In genomic region chr13:60431108-60431700, GRCh38 we compare ENCODE assay signal across 8 cellular contexts. TPM values are rescaled to one million over a fixed set of nuclear protein-coding genes. Genes with fewer than 3 reads are reported as not detected.
DNase-seq lines count a peak whose midpoint lies in the region; TF ChIP-seq lines count a peak whose summit lies in the region.

No MANE protein-coding gene starts in this region.

- H3K27ac Mint-ChIP-seq in HFFc6 = no peak overlapping the region

- H3F3A ChIP-seq in MM.1S (ENCODE audit: insufficient read depth, low read length) (peaks cover 2% of the 10 kb centered on the region; the same call in 1 of the 2 replicates), neural cell (ENCODE audit: insufficient read depth, low read length, poor library complexity, severe bottlenecking) (no peaks in the 10 kb centered on the region)

- no peaks in the 10 kb centered on the region for H3K36me3 Mint-ChIP-seq in HFFc6 (ENCODE audit: low read depth)

- no peaks in the 10 kb centered on the region for H3K36me3 ChIP-seq in MM.1S (replicated peaks; ENCODE audit: insufficient read depth, low read length)
- peaks cover 5% of the 10 kb centered on the region; the same call in 1 of the 2 replicates for H3K36me3 ChIP-seq in SK-N-MC (ENCODE audit: insufficient read depth, low read length)
- no peaks in the 10 kb centered on the region for H3K36me3 ChIP-seq in neural cell (ENCODE audit: insufficient read depth, low read length)

- no peaks in the 10 kb centered on the region for H3K27me3 Mint-ChIP-seq in HFFc6 (ENCODE audit: insufficient read depth)

- in situ Hi-C loops in ACHN (cut with HindIII; ENCODE audit: low pct_ligation_motif_present, low pct_unique_long_range_greater_than_20kb, low sequenced_read_pairs) = no loop called here

- H3K79me2 ChIP-seq in MM.1S (ENCODE audit: low read length) = no peaks in the 10 kb centered on the region
- no peaks in the 10 kb centered on the region for H3K79me2 ChIP-seq in neural cell (replicated peaks; ENCODE audit: insufficient read depth, low read length)

- H3K4me1 ChIP-seq in MM.1S (ENCODE audit: low read length) = peaks cover 7% of the 10 kb centered on the region; the same call in 1 of the 2 replicates

- no peak overlapping the region for H3K4me2 ChIP-seq in MM.1S (ENCODE audit: low read depth, low read length)
- no peak overlapping the region for H3K4me2 ChIP-seq in neural cell (ENCODE audit: low read length)

- H3K27me3 ChIP-seq in MM.1S (replicated peaks; ENCODE audit: insufficient read depth, low read length) (no peaks in the 10 kb centered on the region), neural cell (ENCODE audit: insufficient read depth, low read depth, low read length) (no peaks in the 10 kb centered on the region)

- no peak for TF ChIP-seq EP300 in neural cell (conservative IDR thresholded peaks at IDR 0.05; ENCODE audit: poor library complexity, severe bottlenecking)

- H3K9me3 ChIP-seq in MM.1S (replicated peaks; ENCODE audit: insufficient read depth, low read length) (no peaks in the 10 kb centered on the region), SK-N-MC (ENCODE audit: low read depth, low read length) (no peaks in the 10 kb centered on the region; the same call in 1 of the 2 replicates), neural cell (ENCODE audit: low read length) (no peaks in the 10 kb centered on the region)

- H3K27ac ChIP-seq in MM.1S (ENCODE audit: low read length) (no peak overlapping the region), SK-N-MC (peak overlapping the region; percentile 91), neural cell (ENCODE audit: low read length) (no peak overlapping the region)

- peak; percentile 77 for TF ChIP-seq CTCF in GM12873 (IDR thresholded peaks at IDR 0.05; ENCODE audit: insufficient read depth, low read depth, low read length, missing control alignments)
- TF ChIP-seq CTCF in HFFc6 (IDR thresholded peaks at IDR 0.05) = peak; percentile 93
- TF ChIP-seq CTCF in MM.1S (IDR thresholded peaks at IDR 0.05; ENCODE audit: low read length) = peak; percentile 64
- TF ChIP-seq CTCF in neural cell (IDR thresholded peaks at IDR 0.05; ENCODE audit: poor library complexity, severe bottlenecking) = peak; percentile 88

- H3K9ac ChIP-seq in MM.1S (ENCODE audit: low read length) (no peak overlapping the region), SK-N-MC (ENCODE audit: insufficient read length) (peak overlapping the region; percentile 74), neural cell (ENCODE audit: low read length) (no peak overlapping the region)

- no peaks in the 10 kb centered on the region; the same call in 1 of the 2 replicates for H3K4me1 Mint-ChIP-seq in HFFc6 (ENCODE audit: low read depth)

- TF ChIP-seq RAD21 in neural cell (conservative IDR thresholded peaks at IDR 0.05) = peak; percentile 92

- no peaks in the 10 kb centered on the region for H3K9me3 Mint-ChIP-seq in HFFc6

- H3K9me2 ChIP-seq in MM.1S (replicated peaks; ENCODE audit: insufficient read depth, low read length) (no peaks in the 10 kb centered on the region), neural cell (ENCODE audit: insufficient read depth, low read length) (no peaks in the 10 kb centered on the region)

- no peak overlapping the region for H2AFZ ChIP-seq in MM.1S (ENCODE audit: low read length)
- no peak overlapping the region for H2AFZ ChIP-seq in neural cell (ENCODE audit: low read depth, low read length)

- H3K4me3 ChIP-seq in MM.1S (ENCODE audit: low read length) (no peak overlapping the region), SK-N-MC (peak overlapping the region; percentile 52), neural cell (ENCODE audit: low read length) (no peak overlapping the region)

- no peak overlapping the region for H3K4me3 Mint-ChIP-seq in HFFc6

- DNase-seq in ACHN (peak; percentile 62), HFFc6 (peak; percentile 54), MM.1S (peak; percentile 62), SK-N-MC (ENCODE audit: low read depth, low spot score) (peak; percentile 88), fibroblast of gingiva (ENCODE audit: low read depth) (peak; percentile 63), ureter (ENCODE audit: low spot score) (no peak)

- H4K20me1 ChIP-seq in MM.1S (ENCODE audit: insufficient read depth, low read length) (no peaks in the 10 kb centered on the region), neural cell (ENCODE audit: insufficient read depth) (no peaks in the 10 kb centered on the region)

TF ChIP-seq in neural cell, 6 proteins besides CTCF, POLR2A, EP300 and RAD21:
- TF ChIP-seq REST (IDR thresholded peaks at IDR 0.05; ENCODE audit: borderline replicate concordance) (no peak), SMC3 (conservative IDR thresholded peaks at IDR 0.05; ENCODE audit: poor library complexity) (peak; percentile 84), EZH2 (IDR thresholded peaks at IDR 0.05; ENCODE audit: borderline replicate concordance, insufficient read depth, low read length, poor library complexity, severe bottlenecking) (no peak), MXI1 (conservative IDR thresholded peaks at IDR 0.05; ENCODE audit: poor library complexity, severe bottlenecking) (no peak), POLR2AphosphoS5 (IDR thresholded peaks at IDR 0.05) (no peak)
TF ChIP-seq in neural cell: peak in this region for 1.

RNA-seq across cellular contexts. Expression of gene TDRD3, which starts 34.2 kb away (rescaled TPM):
- 10 to 100 TPM; 11.5 to 13.3 (median 12.3) TPM for total RNA-seq in HFFc6 (2021; fragmentation: NEBNext Ultra II Directional; extraction: Animal tissue kit (Norgen Biotek cat#: 25700))
- 9.8 and 10.0 TPM in 2 replicates for polyA plus RNA-seq in neural cell
- polyA minus RNA-seq in neural cell = 60.4 and 64.9 TPM in 2 replicates
- total RNA-seq in ureter = 46.8 TPM
